ENCODE assay signal across 1 cellular context in genomic region chr1:24925082-24925779, GRCh38.
A peak's percentile ranks its signal among the peaks of the same experiment; 100 is the strongest.
TF ChIP-seq lines count a peak whose summit lies in the region.

No MANE protein-coding gene starts in this region.

TF ChIP-seq in GM12878, 131 proteins besides CTCF, POLR2A, EP300 and RAD21 (continued from another document):
- peak; percentile 79 for TF ChIP-seq PKNOX1 (IDR thresholded peaks at IDR 0.05)
- TF ChIP-seq SPI1 (IDR thresholded peaks at IDR 0.05; ENCODE audit: borderline replicate concordance, insufficient read depth, low read depth, low read length) = peak; percentile 37; the same call in 1 of the 2 replicates
- TF ChIP-seq IKZF1 (conservative IDR thresholded peaks at IDR 0.05) = peak; percentile 95
- TF ChIP-seq SIN3A (IDR thresholded peaks at IDR 0.05; ENCODE audit: low read depth, low read length) = peak; percentile 27; the same call in 1 of the 2 replicates
- peak; percentile 53; the same call in 1 of the 2 replicates for TF ChIP-seq TBL1XR1 (IDR thresholded peaks at IDR 0.05; ENCODE audit: low read depth, low read length)
- TF ChIP-seq BACH1 (IDR thresholded peaks at IDR 0.05; ENCODE audit: borderline replicate concordance) = peak; percentile 91
- TF ChIP-seq TCF3 (IDR thresholded peaks at IDR 0.05; ENCODE audit: borderline replicate concordance, insufficient read depth, low read depth, low read length) = peak; percentile 67; the same call in 1 of the 2 replicates
- TF ChIP-seq GATAD2B (conservative IDR thresholded peaks at IDR 0.05; ENCODE audit: low read depth) = peak; percentile 93
- TF ChIP-seq CBX5 (IDR thresholded peaks at IDR 0.05; ENCODE audit: low read depth) = no peak
- peak; percentile 96 for TF ChIP-seq DPF2 (IDR thresholded peaks at IDR 0.05)
- TF ChIP-seq NBN (IDR thresholded peaks at IDR 0.05) = peak; percentile 84
- TF ChIP-seq HDGF (IDR thresholded peaks at IDR 0.05) = peak; percentile 49; the same call in 1 of the 2 replicates
- peak; percentile 80; the same call in 1 of the 2 replicates for TF ChIP-seq PAX5 (IDR thresholded peaks at IDR 0.05; ENCODE audit: borderline replicate concordance, low read depth, low read length)
